32 cellular contexts compared by ENCODE assay signal in the genomic region with DNA sequence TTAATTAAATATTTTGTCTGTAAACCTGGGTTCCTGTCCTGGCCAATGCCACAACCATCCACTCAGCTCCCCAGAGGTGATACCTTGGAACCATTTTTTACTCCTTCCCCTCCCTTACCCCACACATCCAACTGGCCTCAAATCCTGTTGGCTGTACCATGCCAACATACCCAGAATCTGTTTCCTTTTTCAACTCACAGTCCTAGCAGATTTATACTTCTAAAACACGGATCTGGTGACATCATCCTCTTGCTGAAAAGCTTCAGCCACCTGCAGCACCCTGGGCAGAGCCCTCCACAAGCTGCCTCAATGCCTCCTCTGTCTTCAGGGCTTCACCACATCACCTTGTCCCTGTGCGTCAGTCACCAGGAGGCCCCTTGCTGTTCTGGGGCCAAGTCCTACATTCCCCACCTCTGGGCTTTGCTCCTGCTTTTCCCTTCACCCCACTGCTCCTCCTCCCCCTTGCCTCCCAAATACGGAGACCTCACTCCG. TPM values are rescaled to one million over a fixed set of nuclear protein-coding genes. Genes with fewer than 3 reads are reported as not detected.
DNase-seq lines count a peak whose midpoint lies in the region; ATAC-seq and TF ChIP-seq lines count a peak whose summit lies in the region.
"Had no signal": no experiment of that assay in that cellular context is flagged by ENCODE, and none has a peak within 500 bp of the region (broad histone marks: within the 10 kb centered on the region; RNA-seq: fewer than 3 reads in every experiment).

No MANE protein-coding gene starts in this region.

- POLR2A ChIA-PET in HEK293 (lab: Yijun Ruan, JAX), result no interaction called here

- TF ChIP-seq CTCF in HEK293 (tag by site-specific recombination; IDR thresholded peaks at IDR 0.05), result no peak

- H3K4me1 ChIP-seq in HEK293 (ENCODE audit: control insufficient read depth, insufficient read depth, low read length), result peaks cover 13% of the 10 kb centered on the region
- H3K4me1 ChIP-seq: uterus had no signal

- CTCF ChIA-PET in HEK293 (lab: Yijun Ruan, JAX), result interaction anchor here (0.7 kb wide), 1 partner anchor 13 kb away, joined by 3 read pairs; no protein-coding TSS in a partner anchor

- no peak for ATAC-seq in HG03095 (IDR thresholded peaks at IDR 0.05; ENCODE audit: unreplicated experiment)
- ATAC-seq: mucosa of descending colon, sciatic nerve had no signal

- no peaks in the 10 kb centered on the region for H3K9me3 ChIP-seq in HEK293 (ENCODE audit: control insufficient read depth, insufficient read depth, low read depth, low read length)
- H3K9me3 ChIP-seq: esophagus squamous epithelium, mucosa of descending colon, Peyer's patch, thoracic aorta, uterus had no signal

- H3K27ac ChIP-seq in HEK293 (ENCODE audit: extremely low read depth, low read depth, low read length) (no peak overlapping the region), cingulate gyrus (ENCODE audit: low read depth, low read length) (peak overlapping the region; percentile 58), temporal lobe (ENCODE audit: low read depth, low read length) (peak overlapping the region; percentile 33)
- H3K27ac ChIP-seq: esophagus squamous epithelium, GM23248, hepatocyte, Peyer's patch, thoracic aorta, uterus had no signal

- H3K4me3 ChIP-seq in HEK293 (ENCODE audit: low read depth, low read length), result no peak overlapping the region
- H3K4me3 ChIP-seq: esophagus squamous epithelium, GM23248, hepatocyte, mucosa of descending colon, Peyer's patch, thoracic aorta, uterus had no signal

- no peaks in the 10 kb centered on the region for H3K36me3 ChIP-seq in HEK293 (ENCODE audit: control insufficient read depth in 2 of 2, insufficient read depth in 1 of 2, low read length in 2 of 2)
- H3K36me3 ChIP-seq: esophagus squamous epithelium, Peyer's patch, thoracic aorta, uterus had no signal

- peak; percentile 69 for DNase-seq in islet precursor cell
- DNase-seq in activated naive CD4-positive, alpha-beta T cell (lab: John Stamatoyannopoulos, UW), result no peak
- no peak for DNase-seq in activated naive CD4-positive, alpha-beta T cell treated with anti-CD3 and anti-CD28 coated beads, Interleukin-2, amount 50 U/mL, for 16 hours
- DNase-seq: activated CD4-positive, alpha-beta T cell treated with anti-CD3 and anti-CD28 coated beads, Interleukin-2, amount 50 U/mL, for 4 hours; activated CD4-positive, CD25-positive, alpha-beta regulatory T cell; activated naive CD4-positive, alpha-beta T cell treated with anti-CD3 and anti-CD28 coated beads, Interleukin-2, amount 10 ng/mL, durations not matched to agents 7 days and 5 days; amniotic stem cell; Calu3; cortex of kidney; esophagus squamous epithelium; foreskin melanocyte; GM23248; KBM-7; MM.1S; mucosa of descending colon; NCI-H1417; NCI-H2029 treated with DMSO at 0.1 percent for 48 hours; NCI-H226; NCI-H748 treated with DMSO at 0.1 percent for 48 hours; Peyer's patch; posterior cingulate gyrus; SHP77 treated with DMSO at 0.1 percent for 48 hours; stimulated activated CD4-positive, alpha-beta T cell treated with anti-CD3 and anti-CD28 coated beads, Interleukin-4, amount 100 ng/mL, for 4 hours; stimulated activated naive CD4-positive, alpha-beta T cell treated with Interleukin-2 at 50 U/mL for 16 hours; uterus had no signal

TF ChIP-seq in HEK293, 187 proteins besides CTCF, POLR2A, EP300 and RAD21 (continues in another document):
- TF ChIP-seq SP3 (tag by site-specific recombination; IDR thresholded peaks at IDR 0.05) (0 out of 2 replicates have a peak, but pooled peaks have one; percentile 10), ZNF658 (tag by site-specific recombination; IDR thresholded peaks at IDR 0.05) (no peak), SCRT2 (tag by site-specific recombination; IDR thresholded peaks at IDR 0.05) (peak; percentile 64; the same call in 1 of the 2 replicates), ZNF394 (tag by site-specific recombination; IDR thresholded peaks at IDR 0.05; ENCODE audit: borderline replicate concordance) (no peak), GLIS1 (tag by site-specific recombination; IDR thresholded peaks at IDR 0.05) (0 out of 2 replicates have a peak, but pooled peaks have one; percentile 8), ZNF223 (tag by site-specific recombination; IDR thresholded peaks at IDR 0.05) (no peak), ZNF473 (tag by site-specific recombination; IDR thresholded peaks at IDR 0.05) (no peak), SP7 (tag by site-specific recombination; IDR thresholded peaks at IDR 0.05) (no peak), ZBTB21 (tag by site-specific recombination; IDR thresholded peaks at IDR 0.05) (no peak), HOXD13 (CRISPR knock-in tag; IDR thresholded peaks at IDR 0.05; ENCODE audit: borderline replicate concordance) (no peak), ZNF621 (tag by site-specific recombination; IDR thresholded peaks at IDR 0.05) (no peak), ZNF521 (tag by site-specific recombination; IDR thresholded peaks at IDR 0.05) (no peak), ZNF585B (tag by site-specific recombination; IDR thresholded peaks at IDR 0.05) (peak; percentile 58), ZBTB20 (tag by site-specific recombination; IDR thresholded peaks at IDR 0.05) (peak; percentile 72), ZNF211 (tag by site-specific recombination; IDR thresholded peaks at IDR 0.05; ENCODE audit: low read depth) (no peak)
- TF ChIP-seq, protein P1, sequence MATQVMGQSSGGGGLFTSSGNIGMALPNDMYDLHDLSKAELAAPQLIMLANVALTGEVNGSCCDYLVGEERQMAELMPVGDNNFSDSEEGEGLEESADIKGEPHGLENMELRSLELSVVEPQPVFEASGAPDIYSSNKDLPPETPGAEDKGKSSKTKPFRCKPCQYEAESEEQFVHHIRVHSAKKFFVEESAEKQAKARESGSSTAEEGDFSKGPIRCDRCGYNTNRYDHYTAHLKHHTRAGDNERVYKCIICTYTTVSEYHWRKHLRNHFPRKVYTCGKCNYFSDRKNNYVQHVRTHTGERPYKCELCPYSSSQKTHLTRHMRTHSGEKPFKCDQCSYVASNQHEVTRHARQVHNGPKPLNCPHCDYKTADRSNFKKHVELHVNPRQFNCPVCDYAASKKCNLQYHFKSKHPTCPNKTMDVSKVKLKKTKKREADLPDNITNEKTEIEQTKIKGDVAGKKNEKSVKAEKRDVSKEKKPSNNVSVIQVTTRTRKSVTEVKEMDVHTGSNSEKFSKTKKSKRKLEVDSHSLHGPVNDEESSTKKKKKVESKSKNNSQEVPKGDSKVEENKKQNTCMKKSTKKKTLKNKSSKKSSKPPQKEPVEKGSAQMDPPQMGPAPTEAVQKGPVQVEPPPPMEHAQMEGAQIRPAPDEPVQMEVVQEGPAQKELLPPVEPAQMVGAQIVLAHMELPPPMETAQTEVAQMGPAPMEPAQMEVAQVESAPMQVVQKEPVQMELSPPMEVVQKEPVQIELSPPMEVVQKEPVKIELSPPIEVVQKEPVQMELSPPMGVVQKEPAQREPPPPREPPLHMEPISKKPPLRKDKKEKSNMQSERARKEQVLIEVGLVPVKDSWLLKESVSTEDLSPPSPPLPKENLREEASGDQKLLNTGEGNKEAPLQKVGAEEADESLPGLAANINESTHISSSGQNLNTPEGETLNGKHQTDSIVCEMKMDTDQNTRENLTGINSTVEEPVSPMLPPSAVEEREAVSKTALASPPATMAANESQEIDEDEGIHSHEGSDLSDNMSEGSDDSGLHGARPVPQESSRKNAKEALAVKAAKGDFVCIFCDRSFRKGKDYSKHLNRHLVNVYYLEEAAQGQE (tag by site-specific recombination; IDR thresholded peaks at IDR 0.05), result peak; percentile 91
- TF ChIP-seq, protein P2, sequence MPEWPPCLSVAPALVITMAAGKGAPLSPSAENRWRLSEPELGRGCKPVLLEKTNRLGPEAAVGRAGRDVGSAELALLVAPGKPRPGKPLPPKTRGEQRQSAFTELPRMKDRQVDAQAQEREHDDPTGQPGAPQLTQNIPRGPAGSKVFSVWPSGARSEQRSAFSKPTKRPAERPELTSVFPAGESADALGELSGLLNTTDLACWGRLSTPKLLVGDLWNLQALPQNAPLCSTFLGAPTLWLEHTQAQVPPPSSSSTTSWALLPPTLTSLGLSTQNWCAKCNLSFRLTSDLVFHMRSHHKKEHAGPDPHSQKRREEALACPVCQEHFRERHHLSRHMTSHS (tag by site-specific recombination; IDR thresholded peaks at IDR 0.05), result no peak
- TF ChIP-seq, protein P3, sequence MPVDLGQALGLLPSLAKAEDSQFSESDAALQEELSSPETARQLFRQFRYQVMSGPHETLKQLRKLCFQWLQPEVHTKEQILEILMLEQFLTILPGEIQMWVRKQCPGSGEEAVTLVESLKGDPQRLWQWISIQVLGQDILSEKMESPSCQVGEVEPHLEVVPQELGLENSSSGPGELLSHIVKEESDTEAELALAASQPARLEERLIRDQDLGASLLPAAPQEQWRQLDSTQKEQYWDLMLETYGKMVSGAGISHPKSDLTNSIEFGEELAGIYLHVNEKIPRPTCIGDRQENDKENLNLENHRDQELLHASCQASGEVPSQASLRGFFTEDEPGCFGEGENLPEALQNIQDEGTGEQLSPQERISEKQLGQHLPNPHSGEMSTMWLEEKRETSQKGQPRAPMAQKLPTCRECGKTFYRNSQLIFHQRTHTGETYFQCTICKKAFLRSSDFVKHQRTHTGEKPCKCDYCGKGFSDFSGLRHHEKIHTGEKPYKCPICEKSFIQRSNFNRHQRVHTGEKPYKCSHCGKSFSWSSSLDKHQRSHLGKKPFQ (tag by site-specific recombination; IDR thresholded peaks at IDR 0.05), result no peak
- TF ChIP-seq, protein P4, sequence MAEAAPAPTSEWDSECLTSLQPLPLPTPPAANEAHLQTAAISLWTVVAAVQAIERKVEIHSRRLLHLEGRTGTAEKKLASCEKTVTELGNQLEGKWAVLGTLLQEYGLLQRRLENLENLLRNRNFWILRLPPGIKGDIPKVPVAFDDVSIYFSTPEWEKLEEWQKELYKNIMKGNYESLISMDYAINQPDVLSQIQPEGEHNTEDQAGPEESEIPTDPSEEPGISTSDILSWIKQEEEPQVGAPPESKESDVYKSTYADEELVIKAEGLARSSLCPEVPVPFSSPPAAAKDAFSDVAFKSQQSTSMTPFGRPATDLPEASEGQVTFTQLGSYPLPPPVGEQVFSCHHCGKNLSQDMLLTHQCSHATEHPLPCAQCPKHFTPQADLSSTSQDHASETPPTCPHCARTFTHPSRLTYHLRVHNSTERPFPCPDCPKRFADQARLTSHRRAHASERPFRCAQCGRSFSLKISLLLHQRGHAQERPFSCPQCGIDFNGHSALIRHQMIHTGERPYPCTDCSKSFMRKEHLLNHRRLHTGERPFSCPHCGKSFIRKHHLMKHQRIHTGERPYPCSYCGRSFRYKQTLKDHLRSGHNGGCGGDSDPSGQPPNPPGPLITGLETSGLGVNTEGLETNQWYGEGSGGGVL (tag by site-specific recombination; IDR thresholded peaks at IDR 0.05), result no peak

RNA-seq across cellular contexts. Expression of a gene that starts 14.9 kb away (rescaled TPM):
- 37.1 TPM for total RNA-seq in temporal lobe
